ENCODE assay signal across 22 cellular contexts in the genomic region with DNA sequence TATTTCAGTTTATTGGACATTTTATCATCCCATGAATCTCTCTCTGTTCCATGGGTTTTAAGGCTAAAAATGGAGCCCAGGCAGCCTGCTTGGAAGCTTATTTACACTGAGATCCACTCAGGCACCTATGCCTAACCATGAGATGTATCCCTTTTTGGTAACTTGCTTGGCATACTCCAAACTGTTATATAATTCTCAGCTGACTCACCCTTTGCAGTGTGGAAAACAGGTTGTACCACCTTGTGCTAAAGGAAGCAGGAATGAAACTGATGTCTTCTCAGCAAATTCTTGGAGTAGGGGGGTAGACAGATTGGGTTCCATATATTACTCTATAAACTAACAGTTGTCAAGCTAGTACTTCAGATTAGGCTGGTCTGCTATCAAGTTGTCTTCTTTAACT.
A peak's percentile ranks its signal among the peaks of the same experiment; 100 is the strongest.
DNase-seq lines count a peak whose midpoint lies in the region; ATAC-seq, FAIRE-seq and TF ChIP-seq lines count a peak whose summit lies in the region.
"Had no signal": no experiment of that assay in that cellular context is flagged by ENCODE, and none has a peak within 500 bp of the region (broad histone marks: within the 10 kb centered on the region; RNA-seq: fewer than 3 reads in every experiment).

No MANE protein-coding gene starts in this region.

- no peaks in the 10 kb centered on the region for H3K36me3 ChIP-seq in prostate gland
- H3K36me3 ChIP-seq: BE2C, SJSA1 had no signal

- H3K9me3 ChIP-seq in prostate gland, result no peaks in the 10 kb centered on the region
- H3K9me3 ChIP-seq: BE2C, Caco-2, SJSA1 had no signal

- H3K4me3 Mint-ChIP-seq in Calu3 (ENCODE audit: low read depth, unreplicated experiment), result no peak overlapping the region
- H3K4me3 Mint-ChIP-seq: CD4-positive, CD25-positive, alpha-beta regulatory T cell had no signal

- H3K4me1 ChIP-seq in foreskin keratinocyte (peaks cover 12% of the 10 kb centered on the region), prostate gland (replicated peaks) (no peaks in the 10 kb centered on the region)
- H3K4me1 ChIP-seq: BE2C, Caco-2, SJSA1 had no signal

- FAIRE-seq in D721Med (lab: Jason Lieb, UNC), result no peak
- FAIRE-seq: A204.1, GM12891, H54 had no signal

- no TSS peak for BruUV-seq in Calu3 (replicated peaks; lab: Mats Ljungman, UMichigan)

- no peaks in the 10 kb centered on the region for H3K36me3 Mint-ChIP-seq in Calu3 (ENCODE audit: insufficient read depth, unreplicated experiment)
- H3K36me3 Mint-ChIP-seq: CD4-positive, CD25-positive, alpha-beta regulatory T cell had no signal

- TF ChIP-seq CTCF in Calu3 (IDR thresholded peaks at IDR 0.05; ENCODE audit: unreplicated experiment), result no peak
- no peak for TF ChIP-seq CTCF in RWPE1 (conservative IDR thresholded peaks at IDR 0.05; ENCODE audit: low read depth)
- no peak for TF ChIP-seq CTCF in foreskin keratinocyte (conservative IDR thresholded peaks at IDR 0.05)
- no peak for TF ChIP-seq CTCF in prostate gland (IDR thresholded peaks at IDR 0.05)
- TF ChIP-seq CTCF in D721Med (IDR thresholded peaks at IDR 0.05; ENCODE audit: insufficient read depth, missing control alignments), result no peak

- H3K27me3 Mint-ChIP-seq in Calu3 (ENCODE audit: unreplicated experiment), result no peaks in the 10 kb centered on the region

- intact Hi-C loops in Calu3 (cut with micrococcal nuclease; ENCODE audit: unreplicated experiment), result loop anchor here (10.0 kb wide), 1 partner anchor 162 kb away; no protein-coding TSS in a partner anchor
- intact Hi-C loops in prostate gland (cut with DNase I), result no loop called here

- no peak overlapping the region for H3K27ac ChIP-seq in RWPE1
- H3K27ac ChIP-seq in foreskin keratinocyte, result peak overlapping the region; percentile 17
- no peak overlapping the region for H3K27ac ChIP-seq in prostate gland
- H3K27ac ChIP-seq: SJSA1 had no signal

- H3K4me1 Mint-ChIP-seq in Calu3 (ENCODE audit: low read depth, unreplicated experiment), result no peaks in the 10 kb centered on the region
- H3K4me1 Mint-ChIP-seq: CD4-positive, CD25-positive, alpha-beta regulatory T cell had no signal

- H3K9me3 Mint-ChIP-seq in Calu3 (ENCODE audit: low read depth, unreplicated experiment), result no peaks in the 10 kb centered on the region
- H3K9me3 Mint-ChIP-seq: CD4-positive, CD25-positive, alpha-beta regulatory T cell had no signal

- no peak overlapping the region for H3K27ac Mint-ChIP-seq in Calu3 (ENCODE audit: unreplicated experiment)
- H3K27ac Mint-ChIP-seq: CD4-positive, CD25-positive, alpha-beta regulatory T cell had no signal

- peak; percentile 83 for ATAC-seq in foreskin keratinocyte
- no peak for ATAC-seq in HG02571 (IDR thresholded peaks at IDR 0.05; ENCODE audit: unreplicated experiment)
- ATAC-seq: Panc1 had no signal

- POLR2A ChIA-PET in RWPE1 (lab: Yijun Ruan, JAX; ENCODE audit: low non-redundant PET), result no interaction called here

- CTCF ChIA-PET in Calu3 (lab: Charles Lee) (interaction anchor here (0.6 kb wide), 1 partner anchor 922 kb away, joined by 4 read pairs; no protein-coding TSS in a partner anchor), RWPE1 (lab: Yijun Ruan, JAX) (interaction anchor here (0.7 kb wide), 1 partner anchor 180 kb away, joined by 5 read pairs; no protein-coding TSS in a partner anchor)

- TF ChIP-seq POLR2A in prostate gland (IDR thresholded peaks at IDR 0.05), result no peak

- DNase-seq in Calu3, result peak; percentile 4
- DNase-seq in RWPE1 (ENCODE audit: low spot score), result peak; percentile 50
- peak; percentile 50 to 69 for DNase-seq in foreskin keratinocyte
- DNase-seq in prostate gland (ENCODE audit: low spot score), result peak; percentile 7
- no peak for DNase-seq in activated CD4-positive, CD25-positive, alpha-beta regulatory T cell (lab: John Stamatoyannopoulos, UW)
- no peak for DNase-seq in D721Med (ENCODE audit: insufficient read length, low spot score)
- no peak for DNase-seq in stimulated activated CD4-positive, alpha-beta T cell treated with anti-CD3 and anti-CD28 coated beads, Interleukin-2, amount 100 ng/mL, for 24 hours
- DNase-seq: BE2C; Caco-2; CD4-positive, CD25-positive, alpha-beta regulatory T cell; KG1; MV-4-11; NCI-H1694 treated with DMSO at 0.1 percent for 48 hours; NCI-H2107; NCI-H345; NCI-H526 had no signal

- H3K27me3 ChIP-seq in foreskin keratinocyte (no peaks in the 10 kb centered on the region), prostate gland (replicated peaks; ENCODE audit: insufficient read depth) (no peaks in the 10 kb centered on the region)
- H3K27me3 ChIP-seq: SJSA1 had no signal

- no peak overlapping the region for H3K4me3 ChIP-seq in prostate gland
- H3K4me3 ChIP-seq: SJSA1 had no signal

Comparison
In these comparisons a context has a peak if more than half of its experiments do, and no peak if none do; other contexts are left out.
1. DNase-seq: peak in Calu3 (single experiment), RWPE1 (single experiment), foreskin keratinocyte (2 of 2) and prostate gland (single experiment); none in activated CD4-positive, CD25-positive, alpha-beta regulatory T cell (0 of 4), D721Med (single experiment) and stimulated activated CD4-positive, alpha-beta T cell treated with anti-CD3 and anti-CD28 coated beads, Interleukin-2, amount 100 ng/mL, for 24 hours (0 of 2).